10 cellular contexts compared by ENCODE assay signal in genomic region chr4:94208918-94209317, GRCh38. TPM values are rescaled to one million over a fixed set of nuclear protein-coding genes. Genes with fewer than 3 reads are reported as not detected.
DNase-seq lines count a peak whose midpoint lies in the region; ATAC-seq and TF ChIP-seq lines count a peak whose summit lies in the region.
"Had no signal": no experiment of that assay in that cellular context is flagged by ENCODE, and none has a peak within 500 bp of the region (broad histone marks: within the 10 kb centered on the region; RNA-seq: fewer than 3 reads in every experiment).

No MANE protein-coding gene starts in this region.

- no peaks in the 10 kb centered on the region for H3F3A ChIP-seq in neural progenitor cell (ENCODE audit: low read depth)

- H3K27me3 Mint-ChIP-seq in neural progenitor cell (ENCODE audit: insufficient read depth, low read depth) = no peaks in the 10 kb centered on the region

- no peaks in the 10 kb centered on the region for H3K9me3 Mint-ChIP-seq in neural progenitor cell

- peak overlapping the region; percentile 94 for H3K9ac ChIP-seq in ES-I3 (ENCODE audit: low read depth, low read length)
- peak overlapping the region in 1 of 2 donors; percentile 72 for H3K9ac ChIP-seq in duodenal mucosa (ENCODE audit: low read depth in 1 of 2, low read length in 2 of 2)
- peak overlapping the region; percentile 91 for H3K9ac ChIP-seq in neural progenitor cell

- peak overlapping the region; percentile 100 for H3K4me3 Mint-ChIP-seq in neural progenitor cell

- H4K20me1 ChIP-seq in neural progenitor cell (ENCODE audit: low read depth) = no peaks in the 10 kb centered on the region

- H3K27ac ChIP-seq in duodenal mucosa (ENCODE audit: low read depth, low read length) (no peak overlapping the region), neural progenitor cell (no peak overlapping the region)

- H3K9me3 ChIP-seq in ES-I3 (ENCODE audit: control insufficient read depth, insufficient read depth, low read length) = no peaks in the 10 kb centered on the region
- H3K9me3 ChIP-seq in duodenal mucosa (ENCODE audit: control insufficient read depth in 1 of 2, low read length in 2 of 2) = no peaks in the 10 kb centered on the region
- H3K9me3 ChIP-seq in neural progenitor cell (ENCODE audit: low read depth) = no peaks in the 10 kb centered on the region
- H3K9me3 ChIP-seq: ovary, testis had no signal

- no peak overlapping the region for H3K27ac Mint-ChIP-seq in neural progenitor cell

- H3K4me3 ChIP-seq in duodenal mucosa (ENCODE audit: low read depth in 1 of 2, low read length in 2 of 2) (peak overlapping the region; percentile 77 to 99), neural progenitor cell (peak overlapping the region; percentile 65)

- peaks cover 33% of the 10 kb centered on the region for H3K36me3 Mint-ChIP-seq in neural progenitor cell

- ATAC-seq in GM19467 (IDR thresholded peaks at IDR 0.05; ENCODE audit: unreplicated experiment) = no peak
- no peak for ATAC-seq in GM19035 (IDR thresholded peaks at IDR 0.05; ENCODE audit: unreplicated experiment)

- peaks cover 11% of the 10 kb centered on the region for H3K36me3 ChIP-seq in ES-I3 (ENCODE audit: insufficient read depth, low read length)
- H3K36me3 ChIP-seq in duodenal mucosa (ENCODE audit: control insufficient read depth in 1 of 2, insufficient read depth in 2 of 2, low read length in 2 of 2) = peaks cover 17 to 24% of the 10 kb centered on the region in 2 donors
- peaks cover 14% of the 10 kb centered on the region for H3K36me3 ChIP-seq in neural progenitor cell
- H3K36me3 ChIP-seq: ovary had no signal

- H3K4me1 Mint-ChIP-seq in neural progenitor cell = peaks cover 20% of the 10 kb centered on the region

- TF ChIP-seq CTCF in neural progenitor cell (IDR thresholded peaks at IDR 0.05) = no peak

- peak overlapping the region; percentile 96 for H3K4me2 ChIP-seq in neural progenitor cell

- H3K4me1 ChIP-seq in ES-I3 (ENCODE audit: insufficient read depth, low read length) (peaks cover 18% of the 10 kb centered on the region), duodenal mucosa (ENCODE audit: control insufficient read depth in 1 of 2, insufficient read depth in 2 of 2, low read length in 2 of 2) (peaks cover 10 to 15% of the 10 kb centered on the region in 2 donors), neural progenitor cell (peaks cover 19% of the 10 kb centered on the region)

- DNase-seq in NCI-H69 (lab: John Stamatoyannopoulos, UW) (peak; percentile 2), neural progenitor cell (ENCODE audit: low spot score) (no peak), NCI-H510A treated with DMSO at 0.1 percent for 48 hours (lab: John Stamatoyannopoulos, UW) (no peak), DMS114 treated with DMSO at 0.1 percent for 48 hours (lab: John Stamatoyannopoulos, UW; ENCODE audit: unreplicated experiment) (no peak)
- DNase-seq: ovary, testis had no signal

- H2AFZ ChIP-seq in neural progenitor cell (replicated peaks) = no peak overlapping the region

- no peaks in the 10 kb centered on the region for H3K27me3 ChIP-seq in duodenal mucosa (ENCODE audit: control insufficient read depth in 1 of 2, insufficient read depth in 2 of 2, low read length in 2 of 2)
- no peaks in the 10 kb centered on the region for H3K27me3 ChIP-seq in neural progenitor cell
- H3K27me3 ChIP-seq: ovary, testis had no signal

- peaks cover 62% of the 10 kb centered on the region for H3K79me2 ChIP-seq in neural progenitor cell (ENCODE audit: low read depth)

RNA-seq across cellular contexts. Expression of gene SMARCAD1, which starts 1.3 kb away (rescaled TPM):
- 66.6 and 115 TPM in 2 replicates for total RNA-seq in neural progenitor cell (ENCODE audit: low replicate concordance)
